8 cellular contexts compared by ENCODE assay signal in genomic region chr14:104799239-104799599, GRCh38. TPM values are rescaled to one million over a fixed set of nuclear protein-coding genes. Genes with fewer than 3 reads are reported as not detected.
DNase-seq lines count a peak whose midpoint lies in the region; ATAC-seq and TF ChIP-seq lines count a peak whose summit lies in the region.

No MANE protein-coding gene starts in this region.

- no peaks in the 10 kb centered on the region for H3K36me3 Mint-ChIP-seq in activated naive CD4-positive, alpha-beta T cell treated with anti-CD3 and anti-CD28 coated beads, Interleukin-2, amount 50 U/mL, for 24 hours
- no peaks in the 10 kb centered on the region for H3K36me3 Mint-ChIP-seq in naive thymus-derived CD8-positive, alpha-beta T cell
- no peaks in the 10 kb centered on the region for H3K36me3 Mint-ChIP-seq in type B pancreatic cell

- H3K4me3 Mint-ChIP-seq in activated naive CD4-positive, alpha-beta T cell treated with anti-CD3 and anti-CD28 coated beads, Interleukin-2, amount 50 U/mL, for 24 hours = peak overlapping the region; percentile 44
- H3K4me3 Mint-ChIP-seq in naive thymus-derived CD8-positive, alpha-beta T cell = peak overlapping the region; percentile 31 to 90 (median 74)
- peak overlapping the region; percentile 86 for H3K4me3 Mint-ChIP-seq in type B pancreatic cell

- no peaks in the 10 kb centered on the region for H3K9me3 Mint-ChIP-seq in activated naive CD4-positive, alpha-beta T cell treated with anti-CD3 and anti-CD28 coated beads, Interleukin-2, amount 50 U/mL, for 24 hours
- H3K9me3 Mint-ChIP-seq in naive thymus-derived CD8-positive, alpha-beta T cell = no peaks in the 10 kb centered on the region
- no peaks in the 10 kb centered on the region for H3K9me3 Mint-ChIP-seq in type B pancreatic cell

- ATAC-seq in naive thymus-derived CD8-positive, alpha-beta T cell = peak in 1 of 2 donors; percentile 4
- no peak for ATAC-seq in HG02610 (IDR thresholded peaks at IDR 0.05; ENCODE audit: unreplicated experiment)
- no peak for ATAC-seq in HG03439 (IDR thresholded peaks at IDR 0.05; ENCODE audit: unreplicated experiment)
- ATAC-seq in HG03565 (IDR thresholded peaks at IDR 0.05; ENCODE audit: unreplicated experiment) = no peak

- no peak for TF ChIP-seq CTCF in type B pancreatic cell (conservative IDR thresholded peaks at IDR 0.05)

- H3K27me3 Mint-ChIP-seq in activated naive CD4-positive, alpha-beta T cell treated with anti-CD3 and anti-CD28 coated beads, Interleukin-2, amount 50 U/mL, for 24 hours = no peaks in the 10 kb centered on the region
- H3K27me3 Mint-ChIP-seq in naive thymus-derived CD8-positive, alpha-beta T cell = no peaks in the 10 kb centered on the region
- H3K27me3 Mint-ChIP-seq in type B pancreatic cell = peaks cover 28% of the 10 kb centered on the region

- H3K27ac Mint-ChIP-seq in activated naive CD4-positive, alpha-beta T cell treated with anti-CD3 and anti-CD28 coated beads, Interleukin-2, amount 50 U/mL, for 24 hours = no peak overlapping the region
- peak overlapping the region; percentile 75 to 95 (median 86) for H3K27ac Mint-ChIP-seq in naive thymus-derived CD8-positive, alpha-beta T cell
- H3K27ac Mint-ChIP-seq in type B pancreatic cell = peak overlapping the region; percentile 88

- peaks cover 27% of the 10 kb centered on the region for H3K4me1 Mint-ChIP-seq in activated naive CD4-positive, alpha-beta T cell treated with anti-CD3 and anti-CD28 coated beads, Interleukin-2, amount 50 U/mL, for 24 hours
- H3K4me1 Mint-ChIP-seq in naive thymus-derived CD8-positive, alpha-beta T cell = peaks cover 13 to 52% (median 45%) of the 10 kb centered on the region in 4 donors
- peaks cover 22% of the 10 kb centered on the region for H3K4me1 Mint-ChIP-seq in type B pancreatic cell (ENCODE audit: unreplicated experiment)

- no peak for DNase-seq in activated naive CD4-positive, alpha-beta T cell treated with Interleukin-2 at 50 U/mL for 16 hours
- DNase-seq in cerebellar cortex (ENCODE audit: low spot score) (peak; percentile 45), type B pancreatic cell (ENCODE audit: extremely low spot score, unreplicated experiment) (no peak)
- no peak for DNase-seq in naive thymus-derived CD8-positive, alpha-beta T cell

- POLR2A ChIA-PET in naive thymus-derived CD8-positive, alpha-beta T cell (lab: Charles Lee) = interaction anchor here (2.2 kb wide), 1 partner anchor 30 kb away, joined by 10 read pairs; no protein-coding TSS in a partner anchor

RNA-seq across cellular contexts. Expression of gene ZBTB42, which starts 1.7 kb away (rescaled TPM):
- 1 to 10 TPM; 8.6 to 9.6 TPM for total RNA-seq in naive thymus-derived CD8-positive, alpha-beta T cell
- 1 to 10 TPM; 1.0 to 1.8 (median 1.6) TPM for polyA plus RNA-seq in naive thymus-derived CD8-positive, alpha-beta T cell
- total RNA-seq in type B pancreatic cell (ENCODE audit: low replicate concordance) = 6.6 and 11.5 TPM in 2 replicates

RNA-seq across cellular contexts. Expression of gene AKT1, which starts 3.7 kb away (rescaled TPM):
- 10 to 100 TPM; 88.9 to 95.7 TPM for total RNA-seq in naive thymus-derived CD8-positive, alpha-beta T cell
- 10 to 100 TPM in 2 of 3 donors, 1 to 10 TPM in 1; 8.9 to 33.4 (median 23.1) TPM for polyA plus RNA-seq in naive thymus-derived CD8-positive, alpha-beta T cell
- total RNA-seq in type B pancreatic cell (ENCODE audit: low replicate concordance) = 102 and 123 TPM in 2 replicates

RNA-seq across cellular contexts. Expression of gene SIVA1, which starts 46.3 kb away (rescaled TPM):
- 10 to 100 TPM; 75.4 to 82.5 TPM for total RNA-seq in naive thymus-derived CD8-positive, alpha-beta T cell
- polyA plus RNA-seq in naive thymus-derived CD8-positive, alpha-beta T cell = 100 to 1,000 TPM; 248 to 297 (median 283) TPM
- total RNA-seq in type B pancreatic cell (ENCODE audit: low replicate concordance) = 65.7 and 90.1 TPM in 2 replicates
